Comparison of ENCODE assay signal across 29 cellular contexts in genomic region chr5:65366655-65367054, GRCh38.
A peak's percentile ranks its signal among the peaks of the same experiment; 100 is the strongest.
DNase-seq lines count a peak whose midpoint lies in the region; ATAC-seq and TF ChIP-seq lines count a peak whose summit lies in the region.
"Had no signal": no experiment of that assay in that cellular context is flagged by ENCODE, and none has a peak within 500 bp of the region (broad histone marks: within the 10 kb centered on the region; RNA-seq: fewer than 3 reads in every experiment).

No MANE protein-coding gene starts in this region.

- TF ChIP-seq POLR2A in heart left ventricle (IDR thresholded peaks at IDR 0.05), result no peak

- H3K4me1 ChIP-seq in right atrium auricular region (peaks cover 0 to 3% of the 10 kb centered on the region in 2 donors), heart left ventricle (peaks cover 0 to 30% (median 5%) of the 10 kb centered on the region in 12 donors), SJCRH30 (no peaks in the 10 kb centered on the region)
- H3K4me1 ChIP-seq: gastrocnemius medialis, left lung, Peyer's patch, prostate gland, SJSA1 had no signal

- H3K9me3 ChIP-seq in right atrium auricular region, result no peaks in the 10 kb centered on the region
- H3K9me3 ChIP-seq in heart left ventricle, result no peaks in the 10 kb centered on the region
- H3K9me3 ChIP-seq in SJCRH30 (replicated peaks), result no peaks in the 10 kb centered on the region
- H3K9me3 ChIP-seq: esophagus muscularis mucosa, gastrocnemius medialis, left lung, Peyer's patch, prostate gland, SJSA1 had no signal

- H3K4me3 ChIP-seq in right atrium auricular region, result no peak overlapping the region
- H3K4me3 ChIP-seq in heart left ventricle, result no peak overlapping the region
- no peak overlapping the region for H3K4me3 ChIP-seq in SJCRH30
- H3K4me3 ChIP-seq: esophagus muscularis mucosa, gastrocnemius medialis, GM23338, left lung, Peyer's patch, prostate gland, SJSA1 had no signal

- intact Hi-C loops in Right ventricle myocardium superior (cut with DNase I) (no loop called here), heart left ventricle (cut with DNase I) (loop anchor here in 2 of 10 donors (10.0 kb wide), 2 partner anchors 108 to 118 kb away; partner anchors contain the start of gene ADAMTS6 (in 1 of the 2))

- H3K27me3 ChIP-seq in right atrium auricular region (no peaks in the 10 kb centered on the region), heart left ventricle (no peaks in the 10 kb centered on the region), SJCRH30 (no peaks in the 10 kb centered on the region)
- H3K27me3 ChIP-seq: esophagus muscularis mucosa, gastrocnemius medialis, left lung, Peyer's patch, SJSA1 had no signal

- TF ChIP-seq CTCF in right atrium auricular region (IDR thresholded peaks at IDR 0.05) (no peak), heart left ventricle (IDR thresholded peaks at IDR 0.05) (no peak), nephron progenitor cell (IDR thresholded peaks at IDR 0.05) (no peak)

- peaks cover 20% of the 10 kb centered on the region for H3K9me3 Mint-ChIP-seq in nephron progenitor cell
- H3K9me3 Mint-ChIP-seq: activated naive CD8-positive, alpha-beta T cell treated with anti-CD3 and anti-CD28 coated beads for 36 hours; activated T-cell treated with anti-CD3 and anti-CD28 coated beads, Interleukin-2, amount 50 U/mL, for 4 hours; IgD-negative memory B cell; stimulated activated effector memory CD8-positive, alpha-beta T cell treated with anti-CD3 and anti-CD28 coated beads, Interleukin-12 subunit alpha, Interleukin-12 subunit beta, amount 100 ng/mL, for 72 hours; T-cell had no signal

- peak overlapping the region; percentile 41 for H3K27ac Mint-ChIP-seq in nephron progenitor cell
- H3K27ac Mint-ChIP-seq: activated naive CD8-positive, alpha-beta T cell treated with anti-CD3 and anti-CD28 coated beads for 36 hours; GM23338; immature natural killer cell; stimulated activated effector memory CD8-positive, alpha-beta T cell treated with anti-CD3 and anti-CD28 coated beads, Interleukin-12 subunit alpha, Interleukin-12 subunit beta, amount 100 ng/mL, for 72 hours; T-cell had no signal

- H3K27ac ChIP-seq in right atrium auricular region (no peak overlapping the region), heart left ventricle (peak overlapping the region in 2 of 12 donors; percentile 44 to 57), SJCRH30 (no peak overlapping the region)
- H3K27ac ChIP-seq: C4-2B, esophagus muscularis mucosa, gastrocnemius medialis, left lung, Peyer's patch, prostate gland, SJSA1 had no signal

- H3K36me3 Mint-ChIP-seq in nephron progenitor cell (ENCODE audit: low read depth), result peaks cover 15% of the 10 kb centered on the region
- H3K36me3 Mint-ChIP-seq: activated naive CD8-positive, alpha-beta T cell treated with anti-CD3 and anti-CD28 coated beads for 36 hours; immature natural killer cell; stimulated activated effector memory CD8-positive, alpha-beta T cell treated with anti-CD3 and anti-CD28 coated beads, Interleukin-12 subunit alpha, Interleukin-12 subunit beta, amount 100 ng/mL, for 72 hours; T-cell had no signal

- no peaks in the 10 kb centered on the region for H3K36me3 ChIP-seq in right atrium auricular region
- H3K36me3 ChIP-seq in heart left ventricle, result no peaks in the 10 kb centered on the region
- no peaks in the 10 kb centered on the region; the same call in 1 of the 2 replicates for H3K36me3 ChIP-seq in SJCRH30
- H3K36me3 ChIP-seq: esophagus muscularis mucosa, gastrocnemius medialis, left lung, Peyer's patch, prostate gland, SJSA1 had no signal

- ATAC-seq in Right ventricle myocardium superior (ENCODE audit: poor library complexity) (peak; percentile 41), heart left ventricle (peak in 3 of 4 donors; percentile 38 to 69 (median 41)), HG03039 (IDR thresholded peaks at IDR 0.05; ENCODE audit: unreplicated experiment) (no peak)
- ATAC-seq: activated T-cell treated with anti-CD3 and anti-CD28 coated beads, Interleukin-2, amount 50 U/mL, for 4 hours; gastrocnemius medialis; GM23338; left lung; stimulated activated effector memory CD8-positive, alpha-beta T cell treated with anti-CD3 and anti-CD28 coated beads, Interleukin-12 subunit alpha, Interleukin-12 subunit beta, amount 100 ng/mL, for 72 hours; T-cell had no signal

- H3K4me1 Mint-ChIP-seq in nephron progenitor cell, result peaks cover 17% of the 10 kb centered on the region
- H3K4me1 Mint-ChIP-seq: activated naive CD8-positive, alpha-beta T cell treated with anti-CD3 and anti-CD28 coated beads for 36 hours; IgD-negative memory B cell; immature natural killer cell; stimulated activated effector memory CD8-positive, alpha-beta T cell treated with anti-CD3 and anti-CD28 coated beads, Interleukin-12 subunit alpha, Interleukin-12 subunit beta, amount 100 ng/mL, for 72 hours; T-cell had no signal

- WGBS in heart left ventricle, 4 donors, result 45 to 59% (median 58%) methylated on average over 2 of the region's 2 CpGs

- DNase-seq in Right ventricle myocardium superior (peak; percentile 42), right atrium auricular region (ENCODE audit: low spot score) (no peak), heart left ventricle (no peak), nephron progenitor cell (no peak), SJCRH30 (no peak), hypothalamus (lab: John Stamatoyannopoulos, UW) (no peak), CD1c-positive myeloid dendritic cell (ENCODE audit: extremely low spot score) (no peak)
- DNase-seq: activated CD4-positive, alpha-beta T cell treated with anti-CD3 and anti-CD28 coated beads, Interleukin-2, amount 50 U/mL, for 1 hour; activated gamma-delta T cell; activated naive CD8-positive, alpha-beta T cell treated with anti-CD3 and anti-CD28 coated beads for 36 hours; activated T-cell treated with anti-CD3 and anti-CD28 coated beads, Interleukin-2, amount 50 U/mL, for 4 hours; DMS79; gastrocnemius medialis; GDM1; immature natural killer cell; left lung; MV-4-11; NCI-H82; Peyer's patch; stimulated activated CD4-positive, alpha-beta T cell treated with anti-CD3 and anti-CD28 coated beads, Interleukin-15, amount 100 ng/mL, for 24 hours; T-cell had no signal

- no peaks in the 10 kb centered on the region for H3K27me3 Mint-ChIP-seq in nephron progenitor cell (ENCODE audit: low read depth, poor library complexity)
- H3K27me3 Mint-ChIP-seq: activated naive CD8-positive, alpha-beta T cell treated with anti-CD3 and anti-CD28 coated beads for 36 hours; IgD-negative memory B cell had no signal

- H3K4me3 Mint-ChIP-seq in nephron progenitor cell, result no peak overlapping the region
- H3K4me3 Mint-ChIP-seq: activated naive CD8-positive, alpha-beta T cell treated with anti-CD3 and anti-CD28 coated beads for 36 hours; activated T-cell treated with anti-CD3 and anti-CD28 coated beads, Interleukin-2, amount 50 U/mL, for 4 hours; GM23338; IgD-negative memory B cell; immature natural killer cell; stimulated activated effector memory CD8-positive, alpha-beta T cell treated with anti-CD3 and anti-CD28 coated beads, Interleukin-12 subunit alpha, Interleukin-12 subunit beta, amount 100 ng/mL, for 72 hours; T-cell had no signal
